ENCODE assay signal across 29 cellular contexts in genomic region chr1:53372501-53372951, GRCh38. TPM values are rescaled to one million over a fixed set of nuclear protein-coding genes. Genes with fewer than 3 reads are reported as not detected.
DNase-seq lines count a peak whose midpoint lies in the region; ATAC-seq and TF ChIP-seq lines count a peak whose summit lies in the region.
"Had no signal": no experiment of that assay in that cellular context is flagged by ENCODE, and none has a peak within 500 bp of the region (broad histone marks: within the 10 kb centered on the region; RNA-seq: fewer than 3 reads in every experiment).

No MANE protein-coding gene starts in this region.

- H3K36me3 Mint-ChIP-seq in activated T-cell treated with anti-CD3 and anti-CD28 coated beads, Interleukin-2, amount 50 U/mL, for 24 hours (ENCODE audit: low read depth), result no peaks in the 10 kb centered on the region
- H3K36me3 Mint-ChIP-seq in activated T-cell treated with anti-CD3 and anti-CD28 coated beads, Interleukin-2, amount 50 U/mL, for 4 hours (ENCODE audit: insufficient read depth), result no peaks in the 10 kb centered on the region
- no peaks in the 10 kb centered on the region for H3K36me3 Mint-ChIP-seq in natural killer cell treated with Interleukin-12 subunit alpha and Interleukin-12 subunit beta and Interleukin-15 and Interleukin-18, amount 100 ng/mL, for 72 hours
- H3K36me3 Mint-ChIP-seq: CD4-positive, alpha-beta memory T cell had no signal

- H3K4me3 ChIP-seq in Peyer's patch (no peak overlapping the region), stomach (no peak overlapping the region)
- H3K4me3 ChIP-seq: A549, esophagus squamous epithelium, heart right ventricle, MG63, prostate gland had no signal

- H3K27ac Mint-ChIP-seq in activated T-cell treated with anti-CD3 and anti-CD28 coated beads, Interleukin-2, amount 50 U/mL, for 24 hours, result no peak overlapping the region
- no peak overlapping the region for H3K27ac Mint-ChIP-seq in natural killer cell treated with Interleukin-12 subunit alpha and Interleukin-12 subunit beta and Interleukin-15 and Interleukin-18, amount 100 ng/mL, for 72 hours
- H3K27ac Mint-ChIP-seq: dendritic cell treated with granulocyte-macrophage colony-stimulating factor and Interleukin-4, amounts not matched to agents 40 ng/mL and 50 ng/mL, for 4 days had no signal

- no peak for ATAC-seq in activated T-cell treated with anti-CD3 and anti-CD28 coated beads, Interleukin-2, amount 50 U/mL, for 4 hours
- no peak for ATAC-seq in natural killer cell treated with Interleukin-12 subunit alpha and Interleukin-12 subunit beta and Interleukin-15 and Interleukin-18, amount 100 ng/mL, for 72 hours
- ATAC-seq: A549; HCT116; heart right ventricle; left cardiac atrium; Panc1; stimulated activated naive CD8-positive, alpha-beta T cell treated with anti-CD3 and anti-CD28 coated beads, Interleukin-15, Interleukin-2, amounts not matched to agents 100 U/mL and 50 U/mL, for 24 hours had no signal

- peaks cover 14% of the 10 kb centered on the region for H3K4me1 Mint-ChIP-seq in activated T-cell treated with anti-CD3 and anti-CD28 coated beads, Interleukin-2, amount 50 U/mL, for 24 hours (ENCODE audit: low read depth)
- H3K4me1 Mint-ChIP-seq in activated T-cell treated with anti-CD3 and anti-CD28 coated beads, Interleukin-2, amount 50 U/mL, for 4 hours (ENCODE audit: low read depth), result peaks cover 15% of the 10 kb centered on the region
- H3K4me1 Mint-ChIP-seq in natural killer cell treated with Interleukin-12 subunit alpha and Interleukin-12 subunit beta and Interleukin-15 and Interleukin-18, amount 100 ng/mL, for 72 hours (ENCODE audit: low read depth in 2 of 2), result peaks cover 10 to 12% of the 10 kb centered on the region in 2 donors

- peak; percentile 15 for DNase-seq in activated T-cell treated with anti-CD3 and anti-CD28 coated beads, Interleukin-2, amount 50 U/mL, for 24 hours
- DNase-seq in activated T-cell treated with anti-CD3 and anti-CD28 coated beads, Interleukin-2, amount 50 U/mL, for 4 hours, result no peak
- DNase-seq in Peyer's patch, result peak in 2 of 3 donors; percentile 8 to 29
- peak; percentile 2 for DNase-seq in iPS-NIHi7 (ENCODE audit: extremely low spot score)
- peak; percentile 15 for DNase-seq in stomach
- DNase-seq in natural killer cell treated with Interleukin-12 subunit alpha and Interleukin-12 subunit beta and Interleukin-15 and Interleukin-18, amount 100 ng/mL, for 72 hours (ENCODE audit: low spot score), result no peak
- no peak for DNase-seq in DMS79 treated with DMSO at 0.1 percent for 48 hours (lab: John Stamatoyannopoulos, UW)
- DNase-seq in DMS79 (lab: John Stamatoyannopoulos, UW), result no peak
- DNase-seq: activated naive CD4-positive, alpha-beta T cell treated with anti-CD3 and anti-CD28 coated beads, Interleukin-2, amount 50 U/mL, for 16 hours; AML-193; anterior cingulate cortex; CD4-positive, alpha-beta memory T cell; esophagus squamous epithelium; foreskin melanocyte; heart right ventricle; KBM-7; left cardiac atrium; MG63; NCI-H2029 treated with DMSO at 0.1 percent for 48 hours; NCI-H2227 treated with DMSO at 0.1 percent for 48 hours; NCI-H69; SIG-M5; stimulated activated naive CD8-positive, alpha-beta T cell treated with anti-CD3 and anti-CD28 coated beads, Interleukin-15, Interleukin-2, amounts not matched to agents 100 U/mL and 50 U/mL, for 24 hours had no signal

- H3K36me3 ChIP-seq in Peyer's patch, result no peaks in the 10 kb centered on the region
- no peaks in the 10 kb centered on the region for H3K36me3 ChIP-seq in stomach
- H3K36me3 ChIP-seq: esophagus squamous epithelium, heart right ventricle, MG63, prostate gland had no signal

- 80 to 96% (median 92%) methylated on average over 4 to 6 of the region's 6 CpGs for WGBS in stomach, 5 donors

- TF ChIP-seq POLR2A in Peyer's patch (IDR thresholded peaks at IDR 0.05), result no peak
- TF ChIP-seq POLR2A in stomach (IDR thresholded peaks at IDR 0.05), result no peak

- no peak overlapping the region for H3K27ac ChIP-seq in Peyer's patch
- H3K27ac ChIP-seq in stomach, result no peak overlapping the region
- H3K27ac ChIP-seq: A549, esophagus squamous epithelium, heart right ventricle, prostate gland, VCaP had no signal

- no peak for TF ChIP-seq EP300 in stomach (IDR thresholded peaks at IDR 0.05)

- TF ChIP-seq CTCF in Peyer's patch (IDR thresholded peaks at IDR 0.05) (no peak), stomach (IDR thresholded peaks at IDR 0.05) (no peak)

- H3K4me3 Mint-ChIP-seq in activated T-cell treated with anti-CD3 and anti-CD28 coated beads, Interleukin-2, amount 50 U/mL, for 24 hours, result no peak overlapping the region
- no peak overlapping the region for H3K4me3 Mint-ChIP-seq in activated T-cell treated with anti-CD3 and anti-CD28 coated beads, Interleukin-2, amount 50 U/mL, for 4 hours
- H3K4me3 Mint-ChIP-seq in natural killer cell treated with Interleukin-12 subunit alpha and Interleukin-12 subunit beta and Interleukin-15 and Interleukin-18, amount 100 ng/mL, for 72 hours, result no peak overlapping the region
- H3K4me3 Mint-ChIP-seq: CD4-positive, alpha-beta memory T cell; dendritic cell treated with granulocyte-macrophage colony-stimulating factor and Interleukin-4, amounts not matched to agents 40 ng/mL and 50 ng/mL, for 4 days had no signal

- H3K27me3 Mint-ChIP-seq in activated T-cell treated with anti-CD3 and anti-CD28 coated beads, Interleukin-2, amount 50 U/mL, for 24 hours, result no peaks in the 10 kb centered on the region
- no peaks in the 10 kb centered on the region for H3K27me3 Mint-ChIP-seq in activated T-cell treated with anti-CD3 and anti-CD28 coated beads, Interleukin-2, amount 50 U/mL, for 4 hours (ENCODE audit: low read depth)
- no peaks in the 10 kb centered on the region for H3K27me3 Mint-ChIP-seq in natural killer cell treated with Interleukin-12 subunit alpha and Interleukin-12 subunit beta and Interleukin-15 and Interleukin-18, amount 100 ng/mL, for 72 hours

- no peaks in the 10 kb centered on the region for H3K9me3 ChIP-seq in Peyer's patch
- H3K9me3 ChIP-seq in stomach, result no peaks in the 10 kb centered on the region
- H3K9me3 ChIP-seq: A549, esophagus squamous epithelium, heart right ventricle, MG63, prostate gland had no signal

- no peaks in the 10 kb centered on the region for H3K9me3 Mint-ChIP-seq in activated T-cell treated with anti-CD3 and anti-CD28 coated beads, Interleukin-2, amount 50 U/mL, for 24 hours
- H3K9me3 Mint-ChIP-seq in activated T-cell treated with anti-CD3 and anti-CD28 coated beads, Interleukin-2, amount 50 U/mL, for 4 hours, result no peaks in the 10 kb centered on the region
- H3K9me3 Mint-ChIP-seq in natural killer cell treated with Interleukin-12 subunit alpha and Interleukin-12 subunit beta and Interleukin-15 and Interleukin-18, amount 100 ng/mL, for 72 hours, result no peaks in the 10 kb centered on the region
- H3K9me3 Mint-ChIP-seq: CD4-positive, alpha-beta memory T cell; dendritic cell treated with granulocyte-macrophage colony-stimulating factor and Interleukin-4, amounts not matched to agents 40 ng/mL and 50 ng/mL, for 4 days had no signal

- peaks cover 0 to 4% (median 0%) of the 10 kb centered on the region in 4 donors for H3K4me1 ChIP-seq in Peyer's patch
- no peaks in the 10 kb centered on the region for H3K4me1 ChIP-seq in stomach
- H3K4me1 ChIP-seq: A549, prostate gland had no signal

- H3K27me3 ChIP-seq in Peyer's patch (no peaks in the 10 kb centered on the region), stomach (peaks cover 0 to 46% (median 11%) of the 10 kb centered on the region in 3 donors)
- H3K27me3 ChIP-seq: MG63 had no signal

- intact Hi-C loops in stomach (cut with DNase I; ENCODE audit: low total_unique reads), result no loop called here

RNA-seq across cellular contexts. Expression of gene LRP8, which starts 44.7 kb away (rescaled TPM):
- total RNA-seq in activated T-cell treated with anti-CD3 and anti-CD28 coated beads, Interleukin-2, amount 50 U/mL, for 4 hours, result 10 to 100 TPM; 53.1 to 58.0 (median 54.6) TPM
- total RNA-seq in Peyer's patch, result 10 to 100 TPM in 1 of 4 donors, 1 to 10 TPM in 3; 4.5 to 33.8 (median 5.0) TPM
- 10 to 100 TPM in 1 of 5 donors, 1 to 10 TPM in 3, under 1 TPM in 1; 0.58 to 26.8 (median 3.5) TPM for total RNA-seq in stomach
- polyA plus RNA-seq in stomach, result 1 to 10 TPM in 2 of 3 donors, under 1 TPM in 1; 0.81 to 2.9 (median 1.1) TPM
- 100 to 1,000 TPM in 1 of 2 donors, 10 to 100 TPM in 1; 87.8 to 194 TPM for total RNA-seq in natural killer cell treated with Interleukin-12 subunit alpha and Interleukin-12 subunit beta and Interleukin-15 and Interleukin-18, amount 100 ng/mL, for 72 hours

Comparison
In these comparisons a context has a peak if more than half of its experiments do, and no peak if none do; other contexts are left out.
1. DNase-seq: peak in activated T-cell treated with anti-CD3 and anti-CD28 coated beads, Interleukin-2, amount 50 U/mL, for 24 hours (single experiment), Peyer's patch (2 of 3), iPS-NIHi7 (single experiment) and stomach (single experiment); none in activated T-cell treated with anti-CD3 and anti-CD28 coated beads, Interleukin-2, amount 50 U/mL, for 4 hours (single experiment), natural killer cell treated with Interleukin-12 subunit alpha and Interleukin-12 subunit beta and Interleukin-15 and Interleukin-18, amount 100 ng/mL, for 72 hours (single experiment), DMS79 treated with DMSO at 0.1 percent for 48 hours (single experiment) and DMS79 (single experiment).